In genomic region chr2:69253893-69254292, GRCh38 we compare ENCODE assay signal across 8 cellular contexts.
A peak's percentile ranks its signal among the peaks of the same experiment; 100 is the strongest.
DNase-seq lines count a peak whose midpoint lies in the region; ATAC-seq and TF ChIP-seq lines count a peak whose summit lies in the region.
"Had no signal": no experiment of that assay in that cellular context is flagged by ENCODE, and none has a peak within 500 bp of the region (broad histone marks: within the 10 kb centered on the region; RNA-seq: fewer than 3 reads in every experiment).

No MANE protein-coding gene starts in this region.

- WGBS in lung, 2 donors, result 48 to 69% methylated on average over 7 of the region's 7 CpGs
- WGBS in urinary bladder, result 20% methylated on average over 7 of the region's 7 CpGs

- H3K4me1 ChIP-seq in lung (ENCODE audit: control insufficient read depth in 2 of 2, insufficient read depth in 2 of 2, low read length in 2 of 2), result peaks cover 0 to 8% of the 10 kb centered on the region in 2 donors
- no peaks in the 10 kb centered on the region for H3K4me1 ChIP-seq in urinary bladder (ENCODE audit: insufficient read depth)

- no peaks in the 10 kb centered on the region; the same call in 1 of the 2 replicates for H3K36me3 ChIP-seq in MG63
- H3K36me3 ChIP-seq in lung (ENCODE audit: control insufficient read depth in 2 of 2, insufficient read depth in 2 of 2, low read length in 2 of 2), result no peaks in the 10 kb centered on the region
- no peaks in the 10 kb centered on the region for H3K36me3 ChIP-seq in urinary bladder (ENCODE audit: insufficient read depth)

- no peak for TF ChIP-seq CTCF in lung (IDR thresholded peaks at IDR 0.05; ENCODE audit: control extremely low read depth, extremely low read depth)

- H3K9me3 ChIP-seq in MG63, result peaks cover 6% of the 10 kb centered on the region
- H3K9me3 ChIP-seq in lung (ENCODE audit: control insufficient read depth in 2 of 2, insufficient read depth in 1 of 2, low read length in 1 of 2), result no peaks in the 10 kb centered on the region

- H3K27ac ChIP-seq in lung (ENCODE audit: low read depth in 1 of 2, low read length in 1 of 2) (peak overlapping the region in 1 of 2 donors; percentile 74), urinary bladder (ENCODE audit: low read depth) (peak overlapping the region; percentile 61)

- H3K4me3 ChIP-seq in MG63, result no peak overlapping the region
- H3K4me3 ChIP-seq in lung, result no peak overlapping the region
- no peak overlapping the region for H3K4me3 ChIP-seq in urinary bladder (ENCODE audit: low read depth, low read length)

- H3K27me3 ChIP-seq in MG63, result no peaks in the 10 kb centered on the region
- no peaks in the 10 kb centered on the region for H3K27me3 ChIP-seq in lung (ENCODE audit: control insufficient read depth, insufficient read depth)

- DNase-seq in MG63, result peak; percentile 93
- peak; percentile 6 for DNase-seq in cerebellum (ENCODE audit: low spot score)
- no peak for DNase-seq in lung (ENCODE audit: low spot score)
- no peak for DNase-seq in SHP77 (lab: John Stamatoyannopoulos, UW)
- no peak for DNase-seq in NCI-H2196 (lab: John Stamatoyannopoulos, UW; ENCODE audit: unreplicated experiment)
- no peak for DNase-seq in NCI-H1930 (lab: John Stamatoyannopoulos, UW)

- peak; percentile 69 for ATAC-seq in lung (ENCODE audit: insufficient read depth, low FRiP score)
- ATAC-seq: activated T-helper 17 cell treated with anti-CD3 and anti-CD28 coated beads, Interleukin-2, amount 50 U/mL, for 72 hours had no signal

Comparison
In these comparisons a context has a peak if more than half of its experiments do, and no peak if none do; other contexts are left out.
1. DNase-seq: peak in MG63 (single experiment) and cerebellum (single experiment); none in lung (single experiment), SHP77 (0 of 2), NCI-H2196 (single experiment) and NCI-H1930 (0 of 2).